In the genomic region with DNA sequence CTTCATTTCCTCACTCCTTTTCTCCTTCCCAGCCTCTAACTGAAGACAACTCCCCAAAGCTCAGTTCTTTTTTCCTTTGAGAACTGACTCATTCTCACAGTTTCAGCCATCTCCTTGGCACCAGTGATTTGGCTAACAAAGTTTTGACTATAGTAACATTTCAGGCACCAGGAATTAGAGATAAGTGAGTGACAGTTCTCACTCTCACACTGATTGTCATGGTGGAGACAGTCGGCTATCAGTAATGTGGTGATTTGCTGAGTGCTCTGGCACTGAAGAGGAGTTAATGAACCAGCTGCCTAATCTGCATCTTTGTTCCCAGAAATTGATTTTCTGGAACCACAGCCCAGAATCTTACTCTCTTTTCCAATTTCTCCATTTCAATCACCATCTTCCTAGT, we compare ENCODE assay signal across 22 cellular contexts. TPM values are rescaled to one million over a fixed set of nuclear protein-coding genes. Genes with fewer than 3 reads are reported as not detected.
DNase-seq lines count a peak whose midpoint lies in the region; ATAC-seq, FAIRE-seq and TF ChIP-seq lines count a peak whose summit lies in the region.
"Had no signal": no experiment of that assay in that cellular context is flagged by ENCODE, and none has a peak within 500 bp of the region (broad histone marks: within the 10 kb centered on the region; RNA-seq: fewer than 3 reads in every experiment).

No MANE protein-coding gene starts in this region.

- no peaks in the 10 kb centered on the region for H3K79me1 ChIP-seq in mesendoderm (ENCODE audit: low read length)

- intact Hi-C loops in CD4-positive, alpha-beta T cell (cut with DNase I, micrococcal nuclease), result no loop called here
- intact Hi-C loops in pancreas (cut with DNase I), result no loop called here

- H2BK5ac ChIP-seq in mesendoderm (ENCODE audit: low read length), result no peak overlapping the region

- H3K27me3 Mint-ChIP-seq in activated naive CD4-positive, alpha-beta T cell treated with anti-CD3 and anti-CD28 coated beads, Interleukin-2, amount 50 U/mL, for 24 hours, result no peaks in the 10 kb centered on the region
- no peaks in the 10 kb centered on the region for H3K27me3 Mint-ChIP-seq in activated naive CD4-positive, alpha-beta T cell treated with anti-CD3 and anti-CD28 coated beads, Interleukin-2, amount 10 ng/mL, durations not matched to agents 7 days and 5 days
- H3K27me3 Mint-ChIP-seq in CD4-positive, alpha-beta T cell, result no peaks in the 10 kb centered on the region
- no peaks in the 10 kb centered on the region for H3K27me3 Mint-ChIP-seq in CD8-positive, alpha-beta memory T cell

- H3K9ac ChIP-seq in mesendoderm (ENCODE audit: low read length), result no peak overlapping the region
- H3K9ac ChIP-seq: KMS-11 had no signal

- no peak overlapping the region for H3K4me2 ChIP-seq in mesendoderm (ENCODE audit: low read length)
- H3K4me2 ChIP-seq: KMS-11 had no signal

- TF ChIP-seq CTCF in CD4-positive, alpha-beta T cell (IDR thresholded peaks at IDR 0.05), result no peak
- no peak for TF ChIP-seq CTCF in pancreas (IDR thresholded peaks at IDR 0.05)

- peaks cover 27% of the 10 kb centered on the region for H3K36me3 Mint-ChIP-seq in activated naive CD4-positive, alpha-beta T cell treated with anti-CD3 and anti-CD28 coated beads, Interleukin-2, amount 50 U/mL, for 24 hours
- peaks cover 47% of the 10 kb centered on the region for H3K36me3 Mint-ChIP-seq in activated naive CD4-positive, alpha-beta T cell treated with anti-CD3 and anti-CD28 coated beads, Interleukin-2, amount 10 ng/mL, durations not matched to agents 7 days and 5 days
- H3K36me3 Mint-ChIP-seq in CD4-positive, alpha-beta T cell (ENCODE audit: low read depth), result peaks cover 65% of the 10 kb centered on the region
- H3K36me3 Mint-ChIP-seq in CD8-positive, alpha-beta memory T cell, result peaks cover 7 to 57% (median 40%) of the 10 kb centered on the region in 3 donors

- no peak overlapping the region for H3K23ac ChIP-seq in mesendoderm (ENCODE audit: low read length)

- no peak overlapping the region for H2BK15ac ChIP-seq in mesendoderm (replicated peaks; ENCODE audit: low read depth)

- no peak overlapping the region for H3K18ac ChIP-seq in mesendoderm (ENCODE audit: low read length)

- no peak overlapping the region for H3K27ac ChIP-seq in CD4-positive, alpha-beta T cell (ENCODE audit: low read depth, low read length)
- no peak overlapping the region for H3K27ac ChIP-seq in CD8-positive, alpha-beta memory T cell (ENCODE audit: low read depth, low read length)
- H3K27ac ChIP-seq in mesendoderm (ENCODE audit: low read depth, low read length) (no peak overlapping the region), pancreas (no peak overlapping the region)
- H3K27ac ChIP-seq: KMS-11 had no signal

- H3K4me3 ChIP-seq in CD8-positive, alpha-beta memory T cell (ENCODE audit: low read length), result no peak overlapping the region
- H3K4me3 ChIP-seq in mesendoderm (ENCODE audit: low read length) (no peak overlapping the region), pancreas (no peak overlapping the region)

- FAIRE-seq in pancreas (lab: Jason Lieb, UNC), result no peak
- FAIRE-seq: H54 had no signal

- H3K4me3 Mint-ChIP-seq in activated naive CD4-positive, alpha-beta T cell treated with anti-CD3 and anti-CD28 coated beads, Interleukin-2, amount 50 U/mL, for 24 hours, result no peak overlapping the region
- H3K4me3 Mint-ChIP-seq in activated naive CD4-positive, alpha-beta T cell treated with anti-CD3 and anti-CD28 coated beads, Interleukin-2, amount 10 ng/mL, durations not matched to agents 7 days and 5 days, result no peak overlapping the region
- no peak overlapping the region for H3K4me3 Mint-ChIP-seq in CD4-positive, alpha-beta T cell
- H3K4me3 Mint-ChIP-seq in CD8-positive, alpha-beta memory T cell, result no peak overlapping the region

- no peak overlapping the region for H3K56ac ChIP-seq in mesendoderm (ENCODE audit: low read length)

- H4K8ac ChIP-seq in mesendoderm (ENCODE audit: low read depth, low read length), result no peak overlapping the region

- no peaks in the 10 kb centered on the region for H3K79me2 ChIP-seq in mesendoderm (ENCODE audit: control insufficient read depth, insufficient read depth, low read length)

- no peaks in the 10 kb centered on the region for H3K9me3 ChIP-seq in CD4-positive, alpha-beta T cell (ENCODE audit: control insufficient read depth, low read length)
- H3K9me3 ChIP-seq in CD8-positive, alpha-beta memory T cell (ENCODE audit: low read length), result no peaks in the 10 kb centered on the region
- no peaks in the 10 kb centered on the region for H3K9me3 ChIP-seq in pancreas
- H3K9me3 ChIP-seq: BE2C, Caco-2 had no signal

- CTCF ChIA-PET in activated naive CD4-positive, alpha-beta T cell treated with anti-CD3 and anti-CD28 coated beads, Interleukin-2, amount 10 ng/mL, durations not matched to agents 7 days and 5 days (lab: Charles Lee), result no interaction called here
- CTCF ChIA-PET in CD4-positive, alpha-beta T cell (lab: Charles Lee), result no interaction called here
- CTCF ChIA-PET in CD8-positive, alpha-beta memory T cell (lab: Charles Lee), result no interaction called here

- no peak overlapping the region for H2BK120ac ChIP-seq in mesendoderm (ENCODE audit: low read depth, low read length)

- no peak overlapping the region for H4K5ac ChIP-seq in mesendoderm (ENCODE audit: low read length)

- WGBS in mesendoderm (ENCODE audit: extremely low coverage, insufficient coverage, low lambda C conversion rate), result no CpG with 5 or more reads among the region's 1 CpG
- WGBS in pancreas, 2 donors, result 95 to 100% methylated on average over 1 of the region's 1 CpG

- H3K27me3 ChIP-seq in CD4-positive, alpha-beta T cell (ENCODE audit: control insufficient read depth, insufficient read depth, low read length), result no peaks in the 10 kb centered on the region
- no peaks in the 10 kb centered on the region for H3K27me3 ChIP-seq in CD8-positive, alpha-beta memory T cell (ENCODE audit: insufficient read depth, low read length, poor library complexity, severe bottlenecking)
- H3K27me3 ChIP-seq in mesendoderm (ENCODE audit: insufficient read depth, low read length, poor library complexity), result no peaks in the 10 kb centered on the region
- no peaks in the 10 kb centered on the region for H3K27me3 ChIP-seq in pancreas
- H3K27me3 ChIP-seq: BE2C had no signal

- no peaks in the 10 kb centered on the region for H3K4me1 ChIP-seq in CD8-positive, alpha-beta memory T cell (ENCODE audit: insufficient read depth, low read length)
- H3K4me1 ChIP-seq in mesendoderm (ENCODE audit: control insufficient read depth, low read depth, low read length) (no peaks in the 10 kb centered on the region), pancreas (no peaks in the 10 kb centered on the region)
- H3K4me1 ChIP-seq: BE2C, Caco-2 had no signal

- POLR2A ChIA-PET in CD4-positive, alpha-beta T cell (lab: Charles Lee), result no interaction called here
- POLR2A ChIA-PET in CD8-positive, alpha-beta memory T cell (lab: Charles Lee), result no interaction called here

- ATAC-seq in CD4-positive, alpha-beta T cell (ENCODE audit: poor library complexity), result no peak
- no peak for ATAC-seq in pancreas
- ATAC-seq: Panc1 had no signal

- no peaks in the 10 kb centered on the region for H3K9me3 Mint-ChIP-seq in activated naive CD4-positive, alpha-beta T cell treated with anti-CD3 and anti-CD28 coated beads, Interleukin-2, amount 50 U/mL, for 24 hours
- no peaks in the 10 kb centered on the region for H3K9me3 Mint-ChIP-seq in activated naive CD4-positive, alpha-beta T cell treated with anti-CD3 and anti-CD28 coated beads, Interleukin-2, amount 10 ng/mL, durations not matched to agents 7 days and 5 days
- no peaks in the 10 kb centered on the region for H3K9me3 Mint-ChIP-seq in CD4-positive, alpha-beta T cell
- no peaks in the 10 kb centered on the region for H3K9me3 Mint-ChIP-seq in CD8-positive, alpha-beta memory T cell

- H3K36me3 ChIP-seq in CD8-positive, alpha-beta memory T cell (ENCODE audit: insufficient read depth, low read length), result peaks cover 20% of the 10 kb centered on the region
- H3K36me3 ChIP-seq in mesendoderm (ENCODE audit: control insufficient read depth, insufficient read depth, low read length) (no peaks in the 10 kb centered on the region), pancreas (no peaks in the 10 kb centered on the region)
- H3K36me3 ChIP-seq: BE2C had no signal

- H3K27ac Mint-ChIP-seq in activated naive CD4-positive, alpha-beta T cell treated with anti-CD3 and anti-CD28 coated beads, Interleukin-2, amount 50 U/mL, for 24 hours, result peak overlapping the region; percentile 61
- H3K27ac Mint-ChIP-seq in activated naive CD4-positive, alpha-beta T cell treated with anti-CD3 and anti-CD28 coated beads, Interleukin-2, amount 10 ng/mL, durations not matched to agents 7 days and 5 days, result no peak overlapping the region
- peak overlapping the region; percentile 54 for H3K27ac Mint-ChIP-seq in CD4-positive, alpha-beta T cell
- peak overlapping the region in 6 of 8 donors; percentile 20 to 87 (median 58) for H3K27ac Mint-ChIP-seq in CD8-positive, alpha-beta memory T cell

- peaks cover 31% of the 10 kb centered on the region for H3K4me1 Mint-ChIP-seq in activated naive CD4-positive, alpha-beta T cell treated with anti-CD3 and anti-CD28 coated beads, Interleukin-2, amount 50 U/mL, for 24 hours
- H3K4me1 Mint-ChIP-seq in activated naive CD4-positive, alpha-beta T cell treated with anti-CD3 and anti-CD28 coated beads, Interleukin-2, amount 10 ng/mL, durations not matched to agents 7 days and 5 days, result no peaks in the 10 kb centered on the region
- peaks cover 27% of the 10 kb centered on the region for H3K4me1 Mint-ChIP-seq in CD4-positive, alpha-beta T cell (ENCODE audit: low read depth)
- H3K4me1 Mint-ChIP-seq in CD8-positive, alpha-beta memory T cell, result peaks cover 33 to 55% (median 51%) of the 10 kb centered on the region in 3 donors

- no peak overlapping the region for H2AK5ac ChIP-seq in mesendoderm (ENCODE audit: low read length)

- no peak for DNase-seq in activated naive CD4-positive, alpha-beta T cell treated with anti-CD3 and anti-CD28 coated beads, Interleukin-2, amount 10 ng/mL, durations not matched to agents 7 days and 5 days
- no peak for DNase-seq in CD4-positive, alpha-beta T cell
- DNase-seq in CD8-positive, alpha-beta memory T cell, result no peak
- DNase-seq in mesendoderm, result peak; percentile 69
- DNase-seq in NCI-H446 (lab: John Stamatoyannopoulos, UW), result no peak
- DNase-seq in pancreas, result no peak
- DNase-seq: BE2C; Caco-2; DMS 273 treated with DMSO at 0.1 percent for 48 hours; DMS79 treated with DMSO at 0.1 percent for 48 hours; IMR-90; NCI-H1105 treated with DMSO at 0.1 percent for 48 hours; NCI-H2029 treated with DMSO at 0.1 percent for 48 hours; NCI-H226; NCI-H524; NCI-H774; NK-92 treated with Interleukin-12 subunit alpha and Interleukin-12 subunit beta, amount 100 ng/mL, for 24 hours; SIG-M5 had no signal

- no peak overlapping the region for H3K4ac ChIP-seq in mesendoderm (ENCODE audit: low read depth, low read length)

RNA-seq across cellular contexts. Expression of a gene that starts 29.5 kb away (rescaled TPM):
- total RNA-seq in CD4-positive, alpha-beta T cell, result 10 to 100 TPM; 33.8 to 35.8 TPM
- total RNA-seq in CD8-positive, alpha-beta memory T cell, result 10 to 100 TPM; 13.8 to 14.2 TPM
- polyA plus RNA-seq in CD8-positive, alpha-beta memory T cell, result 29.4 TPM
- 1.8 TPM for polyA plus RNA-seq in mesendoderm (2013, experiment 1 of 2)
- polyA plus RNA-seq in mesendoderm (2013, experiment 2 of 2), result 1.8 TPM
- total RNA-seq in pancreas, result 1 to 10 TPM; 1.2 to 5.2 (median 2.2) TPM
- under 1 TPM; 0.68 to 0.77 TPM for polyA plus RNA-seq in pancreas
